Comparison of ENCODE assay signal across 10 cellular contexts in the genomic region with DNA sequence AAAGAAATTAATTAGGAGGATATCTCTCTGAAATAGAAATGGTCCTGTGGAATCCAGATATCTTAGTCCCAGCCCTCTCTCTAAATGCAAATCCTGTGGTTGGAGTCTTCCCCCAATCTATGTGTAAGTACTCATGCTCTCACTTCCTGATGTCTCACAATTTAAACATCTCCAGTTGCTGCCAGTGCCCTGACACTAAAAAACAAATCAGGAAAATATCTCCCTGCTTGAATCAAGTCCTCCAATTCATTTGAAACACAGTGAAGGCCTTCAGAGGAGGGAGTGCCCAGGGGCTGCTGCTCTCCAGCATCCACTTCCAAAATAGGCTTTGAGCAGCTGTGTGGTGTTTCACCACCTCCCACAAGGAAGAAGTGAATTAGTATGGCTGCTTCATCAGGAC.
DNase-seq lines count a peak whose midpoint lies in the region; ATAC-seq and TF ChIP-seq lines count a peak whose summit lies in the region.
"Had no signal": no experiment of that assay in that cellular context is flagged by ENCODE, and none has a peak within 500 bp of the region (broad histone marks: within the 10 kb centered on the region; RNA-seq: fewer than 3 reads in every experiment).

No MANE protein-coding gene starts in this region.

- intact Hi-C loops in gastrocnemius medialis (cut with DNase I; ENCODE audit: low total_unique reads) (no loop called here), left ventricle myocardium inferior (cut with micrococcal nuclease) (no loop called here)

- no peak for TF ChIP-seq POLR2A in gastrocnemius medialis (IDR thresholded peaks at IDR 0.05)

- H3K9me3 ChIP-seq in gastrocnemius medialis: no peaks in the 10 kb centered on the region
- H3K9me3 ChIP-seq in left ventricle myocardium inferior (replicated peaks): no peaks in the 10 kb centered on the region

- H3K4me1 ChIP-seq in gastrocnemius medialis (no peaks in the 10 kb centered on the region), left ventricle myocardium inferior (no peaks in the 10 kb centered on the region)

- DNase-seq in NCI-H226 (peak; percentile 51), myocyte (ENCODE audit: low read depth) (peak; percentile 39), gastrocnemius medialis (no peak), DMS79 treated with DMSO at 0.1 percent for 48 hours (lab: John Stamatoyannopoulos, UW) (no peak), left ventricle myocardium inferior (no peak), activated T-cell treated with anti-CD3 and anti-CD28 coated beads for 4 hours (no peak)
- DNase-seq: naive B cell had no signal

- H3K27ac ChIP-seq in gastrocnemius medialis: no peak overlapping the region
- no peak overlapping the region for H3K27ac ChIP-seq in left ventricle myocardium inferior (replicated peaks)

- TF ChIP-seq CTCF in gastrocnemius medialis (IDR thresholded peaks at IDR 0.05 in 4 of 5, conservative IDR thresholded peaks at IDR 0.05 in 1 of 5): no peak
- no peak for TF ChIP-seq CTCF in left ventricle myocardium inferior (IDR thresholded peaks at IDR 0.05; ENCODE audit: borderline replicate concordance)

- H3K4me3 ChIP-seq in gastrocnemius medialis (no peak overlapping the region), left ventricle myocardium inferior (no peak overlapping the region)

- ATAC-seq in GM18907 (IDR thresholded peaks at IDR 0.05; ENCODE audit: unreplicated experiment) (peak; percentile 84), HG02678 (IDR thresholded peaks at IDR 0.05; ENCODE audit: unreplicated experiment) (peak; percentile 76), gastrocnemius medialis (no peak)
- ATAC-seq: Right ventricle myocardium inferior had no signal

- in situ Hi-C loops in gastrocnemius medialis (cut with MboI; ENCODE audit: low sequenced_read_pairs in 4 of 4): no loop called here

- no peaks in the 10 kb centered on the region for H3K36me3 ChIP-seq in gastrocnemius medialis
- H3K36me3 ChIP-seq in left ventricle myocardium inferior: no peaks in the 10 kb centered on the region

- no peaks in the 10 kb centered on the region for H3K27me3 ChIP-seq in gastrocnemius medialis
- peaks cover 15% of the 10 kb centered on the region for H3K27me3 ChIP-seq in left ventricle myocardium inferior (ENCODE audit: low read depth)

Comparison
In these comparisons a context has a peak if more than half of its experiments do, and no peak if none do; other contexts are left out.
1. ATAC-seq: peak in GM18907 (single experiment) and HG02678 (single experiment); none in gastrocnemius medialis (0 of 2).
2. DNase-seq: peak in NCI-H226 (single experiment) and myocyte (single experiment); none in gastrocnemius medialis (0 of 2), DMS79 treated with DMSO at 0.1 percent for 48 hours (single experiment), left ventricle myocardium inferior (single experiment) and activated T-cell treated with anti-CD3 and anti-CD28 coated beads for 4 hours (single experiment).